Comparison of ENCODE assay signal across 20 cellular contexts in the genomic region with DNA sequence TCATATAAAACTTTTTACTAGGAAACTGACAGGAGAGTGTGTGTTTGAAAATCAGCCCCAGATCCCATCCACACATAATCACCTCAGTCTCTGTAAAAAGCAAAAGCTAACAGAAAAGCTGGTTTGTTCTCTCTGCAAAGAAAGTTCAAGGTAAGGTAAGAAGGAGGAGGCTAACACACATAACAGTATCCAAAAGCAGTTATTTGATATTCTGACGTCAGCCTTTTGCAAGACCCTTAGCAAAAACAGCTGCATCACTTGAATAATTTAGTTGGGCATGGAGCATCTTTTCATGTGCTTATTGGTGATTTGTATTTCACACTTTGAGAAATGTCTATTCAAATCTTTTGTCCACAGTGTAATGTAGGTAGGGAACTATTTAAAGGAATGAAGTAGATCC. TPM values are rescaled to one million over a fixed set of nuclear protein-coding genes. Genes with fewer than 3 reads are reported as not detected.
DNase-seq lines count a peak whose midpoint lies in the region; ATAC-seq and TF ChIP-seq lines count a peak whose summit lies in the region.
"Had no signal": no experiment of that assay in that cellular context is flagged by ENCODE, and none has a peak within 500 bp of the region (broad histone marks: within the 10 kb centered on the region; RNA-seq: fewer than 3 reads in every experiment).

No MANE protein-coding gene starts in this region.

- no peak overlapping the region for H3K27ac Mint-ChIP-seq in H9
- H3K27ac Mint-ChIP-seq: CD4-positive, alpha-beta memory T cell had no signal

- no peak overlapping the region for H2BK120ac ChIP-seq in H9 (ENCODE audit: low read depth, low read length, poor library complexity, severe bottlenecking)

- H2BK20ac ChIP-seq in H9 (ENCODE audit: low read depth, low read length, poor library complexity, severe bottlenecking): no peak overlapping the region

- H3K4me3 ChIP-seq in SJCRH30 (no peak overlapping the region), skeletal muscle satellite cell (ENCODE audit: low read length) (no peak overlapping the region)
- H3K4me3 ChIP-seq: K562 had no signal

- H3K56ac ChIP-seq in H9 (ENCODE audit: insufficient read length, low read depth, low read length): no peak overlapping the region

- H3K14ac ChIP-seq in H9 (ENCODE audit: insufficient read depth, low read length): no peak overlapping the region

- WGBS in H9 (ENCODE audit: extremely low coverage, insufficient read length, low lambda C conversion rate): no CpG with 5 or more reads among the region's 1 CpG

- peaks cover 0 to 13% (median 13%) of the 10 kb centered on the region in 3 experiments; a peak in 5 of 7 replicates for H3K36me3 Mint-ChIP-seq in H9 (ENCODE audit: insufficient read depth in 1 of 3, low read depth in 3 of 3)
- H3K36me3 Mint-ChIP-seq: CD4-positive, alpha-beta memory T cell had no signal

- peaks cover 4% of the 10 kb centered on the region for H3K23me2 ChIP-seq in H9 (ENCODE audit: insufficient read length, low read depth, low read length, poor library complexity, severe bottlenecking)

- no peaks in the 10 kb centered on the region for H4K20me1 ChIP-seq in H9 (ENCODE audit: control insufficient read depth, insufficient read depth, insufficient read length)

- no peak overlapping the region for H3K4ac ChIP-seq in H9 (ENCODE audit: low read depth, low read length)

- no peak overlapping the region for H2AFZ ChIP-seq in H9 (ENCODE audit: low read length)

- no peak for ATAC-seq in left ventricle myocardium superior
- ATAC-seq: K562 had no signal

- H3K4me1 ChIP-seq in H9 (ENCODE audit: insufficient read depth, low read length) (peaks cover 3% of the 10 kb centered on the region; the same call in 1 of the 2 replicates), SJCRH30 (peaks cover 18% of the 10 kb centered on the region), skeletal muscle satellite cell (ENCODE audit: control insufficient read depth, insufficient read depth, low read length) (peaks cover 18% of the 10 kb centered on the region)

- peak overlapping the region; percentile 29 for H3T11ph ChIP-seq in H9 (ENCODE audit: low read length)

- H3K27ac ChIP-seq in H9 (ENCODE audit: insufficient read length, low read depth, low read length) (no peak overlapping the region), SJCRH30 (peak overlapping the region; percentile 63)

- intact Hi-C loops in left ventricle myocardium superior (cut with micrococcal nuclease): no loop called here

- no peak overlapping the region for H2BK15ac ChIP-seq in H9 (ENCODE audit: low read depth, low read length)

- H3K9me3 ChIP-seq in H9 (ENCODE audit: control insufficient read depth, low read depth, low read length) (no peaks in the 10 kb centered on the region), SJCRH30 (replicated peaks) (no peaks in the 10 kb centered on the region), skeletal muscle satellite cell (replicated peaks; ENCODE audit: low read length) (no peaks in the 10 kb centered on the region)

- no peak overlapping the region for H4K8ac ChIP-seq in H9 (replicated peaks; ENCODE audit: insufficient read length, low read depth, low read length)

- DNase-seq in H9 (no peak), SJCRH30 (peak in 1 of 2 experiments; percentile 48), fibroblast of peridontal ligament (ENCODE audit: extremely low read depth) (peak; percentile 47), left ventricle myocardium superior (no peak)
- no peak for DNase-seq in stimulated activated naive CD4-positive, alpha-beta T cell (lab: John Stamatoyannopoulos, UW)
- DNase-seq in activated CD4-positive, alpha-beta T cell treated with anti-CD3 and anti-CD28 coated beads, Interleukin-2, amount 50 U/mL, for 4 hours: no peak
- DNase-seq: CD4-positive, alpha-beta memory T cell; GF-D8; MV-4-11; NCI-H1417; NCI-H1930; NCI-H2171 treated with DMSO at 0.1 percent for 48 hours; NCI-H748 treated with DMSO at 0.1 percent for 48 hours; OCI-M1 had no signal

- H3K27me3 Mint-ChIP-seq in H9 (ENCODE audit: low read depth): no peaks in the 10 kb centered on the region

- H3K27me3 ChIP-seq in H9 (ENCODE audit: insufficient read depth, low read length) (no peaks in the 10 kb centered on the region), SJCRH30 (no peaks in the 10 kb centered on the region), skeletal muscle satellite cell (ENCODE audit: control insufficient read depth, insufficient read depth, low read length) (no peaks in the 10 kb centered on the region)

- no peak overlapping the region for H3K23ac ChIP-seq in H9 (ENCODE audit: insufficient read length, low read depth, low read length)

- no peak overlapping the region for H2AK5ac ChIP-seq in H9 (ENCODE audit: insufficient read length, low read length)

- H4K91ac ChIP-seq in H9 (ENCODE audit: insufficient read length, low read depth, low read length): no peak overlapping the region

- no peak overlapping the region for H3K18ac ChIP-seq in H9 (ENCODE audit: insufficient read length, low read depth, low read length)

- H4K5ac ChIP-seq in H9 (ENCODE audit: insufficient read length, low read depth, low read length): no peak overlapping the region

- H3K4me3 Mint-ChIP-seq in H9: no peak overlapping the region
- H3K4me3 Mint-ChIP-seq: CD4-positive, alpha-beta memory T cell had no signal

- peaks cover 0 to 68% of the 10 kb centered on the region in 2 experiments; a peak in 3 of 5 replicates for H3K9me3 Mint-ChIP-seq in H9
- H3K9me3 Mint-ChIP-seq: CD4-positive, alpha-beta memory T cell had no signal

- no peak overlapping the region for H2BK12ac ChIP-seq in H9 (ENCODE audit: insufficient read length, low read depth, low read length)

- H2BK5ac ChIP-seq in H9 (ENCODE audit: insufficient read length, low read length): no peak overlapping the region

- H3K9ac ChIP-seq in H9 (ENCODE audit: extremely low read depth, insufficient read length, low read length): no peak overlapping the region
- peak overlapping the region; percentile 12 for H3K9ac ChIP-seq in skeletal muscle satellite cell (ENCODE audit: low read depth, low read length)

- H3K4me2 ChIP-seq in H9 (ENCODE audit: insufficient read depth, insufficient read length, low read length): no peak overlapping the region
- H3K4me2 ChIP-seq in skeletal muscle satellite cell (ENCODE audit: low read length): no peak overlapping the region

- no peaks in the 10 kb centered on the region for H3K79me2 ChIP-seq in H9 (ENCODE audit: insufficient read depth, low read length)

- H3K79me1 ChIP-seq in H9 (ENCODE audit: insufficient read depth, low read depth, low read length, poor library complexity, severe bottlenecking): no peaks in the 10 kb centered on the region

- H3K36me3 ChIP-seq in SJCRH30: peaks cover 10% of the 10 kb centered on the region
- H3K36me3 ChIP-seq in skeletal muscle satellite cell (ENCODE audit: insufficient read depth, low read length): peaks cover 9% of the 10 kb centered on the region

- H3K4me1 Mint-ChIP-seq in H9: peaks cover 19 to 21% of the 10 kb centered on the region in 2 experiments

- TF ChIP-seq CTCF in H9 (conservative IDR thresholded peaks at IDR 0.05): no peak

RNA-seq across cellular contexts. Expression of a gene that starts 5.5 kb away (rescaled TPM):
- total RNA-seq in H9 (2021) (24.2 and 30.5 TPM in 2 replicates), left ventricle myocardium superior (18.4 TPM)
- total RNA-seq in SJCRH30 (2014; rRNA removed; shearing (Covaris generic)): 154 and 183 TPM in 2 replicates
- 118 and 139 TPM in 2 replicates for total RNA-seq in skeletal muscle satellite cell (2012; rRNA removed)

RNA-seq across cellular contexts. Expression of a gene that starts 14.5 kb away (rescaled TPM):
- 305 and 321 TPM in 2 replicates for total RNA-seq in H9 (2021)
- total RNA-seq in SJCRH30 (2014; rRNA removed; shearing (Covaris generic)): 226 and 238 TPM in 2 replicates
- 144 and 217 TPM in 2 replicates for total RNA-seq in skeletal muscle satellite cell (2012; rRNA removed)
- total RNA-seq in left ventricle myocardium superior: 147 TPM

RNA-seq across cellular contexts. Expression of a gene that starts 31.8 kb away (rescaled TPM):
- 2.7 and 3.1 TPM in 2 replicates for total RNA-seq in H9 (2021)
- 39.1 and 42.9 TPM in 2 replicates for total RNA-seq in SJCRH30 (2014; rRNA removed; shearing (Covaris generic))
- 39.3 and 45.4 TPM in 2 replicates for total RNA-seq in skeletal muscle satellite cell (2012; rRNA removed)
- 4.0 TPM for total RNA-seq in left ventricle myocardium superior
- total RNA-seq: CD4-positive, alpha-beta memory T cell; HT1080; NCI-H460; RPMI7951; SK-MEL-5 had no signal

RNA-seq across cellular contexts. Expression of a gene that starts 51.0 kb away (rescaled TPM):
- total RNA-seq in H9 (2021) (29.6 and 34.2 TPM in 2 replicates), left ventricle myocardium superior (1.3 TPM)
- not detected in 2 replicates for total RNA-seq in SJCRH30 (2014; rRNA removed; shearing (Covaris generic))
- 0.22 and 4.8 TPM in 2 replicates for total RNA-seq in skeletal muscle satellite cell (2012; rRNA removed)
- total RNA-seq: RPMI7951 had no signal
